In the genomic region with DNA sequence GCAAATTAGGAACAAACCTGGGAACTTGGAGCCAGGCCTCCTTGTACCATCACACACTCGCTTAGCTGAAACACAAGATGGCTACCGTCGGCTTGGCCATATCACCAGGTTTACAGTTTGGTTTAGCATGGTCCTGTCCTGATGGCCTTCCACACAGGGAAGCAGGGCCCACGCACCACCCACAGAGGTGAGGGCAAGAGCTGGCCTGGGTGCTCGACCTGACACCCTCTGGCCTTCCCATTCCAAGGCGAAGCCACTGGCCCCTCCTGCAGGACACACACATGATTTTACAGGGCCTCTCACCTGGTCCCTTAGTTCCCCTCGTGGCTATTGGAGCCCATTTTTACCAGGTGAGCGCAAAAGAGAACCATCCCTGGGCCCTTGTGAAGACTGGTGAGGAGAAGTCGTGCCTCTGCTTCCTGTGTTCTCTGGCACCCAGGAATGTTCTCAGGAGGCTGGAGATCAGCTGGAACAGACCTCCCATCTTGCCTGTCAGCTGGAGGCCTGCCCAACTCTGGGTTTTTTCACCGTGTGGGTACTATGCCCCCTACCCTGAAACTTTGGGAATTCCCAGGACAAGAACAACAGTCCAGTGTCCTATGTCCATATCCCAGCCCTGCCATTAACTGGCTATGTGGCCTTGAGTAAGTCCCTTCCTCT, we compare ENCODE assay signal across 18 cellular contexts. TPM values are rescaled to one million over a fixed set of nuclear protein-coding genes. Genes with fewer than 3 reads are reported as not detected.
DNase-seq lines count a peak whose midpoint lies in the region; ATAC-seq and TF ChIP-seq lines count a peak whose summit lies in the region.
"Had no signal": no experiment of that assay in that cellular context is flagged by ENCODE, and none has a peak within 500 bp of the region (broad histone marks: within the 10 kb centered on the region; RNA-seq: fewer than 3 reads in every experiment).

No MANE protein-coding gene starts in this region.

- H3K4me3 ChIP-seq in breast epithelium (no peak overlapping the region), tibial artery (no peak overlapping the region)

- no peaks in the 10 kb centered on the region for H3K27me3 Mint-ChIP-seq in MCF 10A (ENCODE audit: insufficient read depth, unreplicated experiment)
- H3K27me3 Mint-ChIP-seq in central memory CD8-positive, alpha-beta T cell, result no peaks in the 10 kb centered on the region
- H3K27me3 Mint-ChIP-seq in neural crest cell (ENCODE audit: low read depth), result no peaks in the 10 kb centered on the region
- H3K27me3 Mint-ChIP-seq: IgD-negative memory B cell had no signal

- no peak for TF ChIP-seq POLR2A in breast epithelium (IDR thresholded peaks at IDR 0.05)

- no peak for DNase-seq in MCF 10A (ENCODE audit: unreplicated experiment)
- no peak for DNase-seq in breast epithelium (ENCODE audit: low spot score in 2 of 2)
- no peak for DNase-seq in central memory CD8-positive, alpha-beta T cell (ENCODE audit: low spot score in 2 of 2)
- no peak for DNase-seq in neural crest cell (ENCODE audit: low read depth, low spot score)
- DNase-seq in tibial artery, result peak in 1 of 2 donors; percentile 67
- no peak for DNase-seq in stimulated activated CD4-positive, alpha-beta T cell treated with anti-CD3 and anti-CD28 coated beads, Interleukin-2, amount 100 ng/mL, for 48 hours
- DNase-seq in LoVo (ENCODE audit: low spot score), result no peak
- DNase-seq in hypothalamus (lab: John Stamatoyannopoulos, UW), result no peak
- DNase-seq: activated CD4-positive, alpha-beta T cell treated with anti-CD3 and anti-CD28 coated beads for 4 hours; activated T-cell treated with anti-CD3 and anti-CD28 coated beads, Interleukin-2, amount 50 U/mL, for 4 hours; amygdala; COR-L47; HCEC 1CT; NCI-H1092; stimulated activated CD4-positive, alpha-beta T cell treated with anti-CD3 and anti-CD28 coated beads, Interleukin-12 subunit alpha, Interleukin-12 subunit beta, amount 100 ng/mL, for 4 hours; T-helper 2 cell had no signal

- no peak overlapping the region for H3K4me3 Mint-ChIP-seq in MCF 10A (ENCODE audit: unreplicated experiment)
- no peak overlapping the region for H3K4me3 Mint-ChIP-seq in central memory CD8-positive, alpha-beta T cell
- no peak overlapping the region for H3K4me3 Mint-ChIP-seq in neural crest cell
- H3K4me3 Mint-ChIP-seq: activated T-cell treated with anti-CD3 and anti-CD28 coated beads, Interleukin-2, amount 50 U/mL, for 4 hours; IgD-negative memory B cell had no signal

- CTCF ChIA-PET in MCF 10A (lab: Yijun Ruan, JAX), result interaction anchor here (0.6 to 0.7 kb wide), 3 partner anchors 38 to 119 kb away, joined by 3 read pairs; no protein-coding TSS in a partner anchor

- no peaks in the 10 kb centered on the region for H3K36me3 ChIP-seq in breast epithelium
- H3K36me3 ChIP-seq in tibial artery, result peaks cover 0 to 4% (median 0%) of the 10 kb centered on the region in 3 donors
- H3K36me3 ChIP-seq: neutrophil had no signal

- H3K4me1 Mint-ChIP-seq in MCF 10A (ENCODE audit: insufficient read depth, unreplicated experiment) (peaks cover 19% of the 10 kb centered on the region), neural crest cell (peaks cover 35% of the 10 kb centered on the region)
- H3K4me1 Mint-ChIP-seq in central memory CD8-positive, alpha-beta T cell, result peaks cover 27% of the 10 kb centered on the region
- H3K4me1 Mint-ChIP-seq: IgD-negative memory B cell had no signal

- POLR2A ChIA-PET in MCF 10A (lab: Yijun Ruan, JAX), result interaction anchor here (0.5 to 4.4 kb wide), 9 partner anchors 10 to 154 kb away, joined by 3 to 32 read pairs (median 4); no protein-coding TSS in a partner anchor

- H3K9me3 ChIP-seq in breast epithelium (no peaks in the 10 kb centered on the region), tibial artery (no peaks in the 10 kb centered on the region)
- H3K9me3 ChIP-seq: neutrophil had no signal

- TF ChIP-seq CTCF in MCF 10A (IDR thresholded peaks at IDR 0.05; ENCODE audit: unreplicated experiment) (no peak), breast epithelium (IDR thresholded peaks at IDR 0.05) (no peak), neural crest cell (conservative IDR thresholded peaks at IDR 0.05) (no peak), tibial artery (IDR thresholded peaks at IDR 0.05) (no peak)

- no TSS peak for BruUV-seq in MCF 10A (replicated peaks; lab: Mats Ljungman, UMichigan)

- H3K4me1 ChIP-seq in breast epithelium, result peaks cover 0 to 5% of the 10 kb centered on the region in 2 donors
- peaks cover 0 to 88% (median 71%) of the 10 kb centered on the region in 4 donors for H3K4me1 ChIP-seq in tibial artery

- no peaks in the 10 kb centered on the region for H3K36me3 Mint-ChIP-seq in MCF 10A (ENCODE audit: insufficient read depth, unreplicated experiment)
- H3K36me3 Mint-ChIP-seq in central memory CD8-positive, alpha-beta T cell (ENCODE audit: insufficient read depth), result peaks cover 2% of the 10 kb centered on the region
- H3K36me3 Mint-ChIP-seq in neural crest cell (ENCODE audit: low read depth), result no peaks in the 10 kb centered on the region

- H3K27ac ChIP-seq in breast epithelium (peak overlapping the region in 1 of 2 donors; percentile 65), tibial artery (peak overlapping the region; percentile 83 to 84)
- H3K27ac ChIP-seq: neutrophil had no signal

- H3K27ac Mint-ChIP-seq in MCF 10A (ENCODE audit: low read depth, unreplicated experiment) (peak overlapping the region; percentile 86), neural crest cell (ENCODE audit: unreplicated experiment) (peak overlapping the region; percentile 86)
- H3K27ac Mint-ChIP-seq in central memory CD8-positive, alpha-beta T cell (ENCODE audit: low read depth), result peak overlapping the region; percentile 83

- H3K9me3 Mint-ChIP-seq in MCF 10A (ENCODE audit: unreplicated experiment) (no peaks in the 10 kb centered on the region), neural crest cell (no peaks in the 10 kb centered on the region)
- H3K9me3 Mint-ChIP-seq in central memory CD8-positive, alpha-beta T cell, result no peaks in the 10 kb centered on the region
- H3K9me3 Mint-ChIP-seq: activated T-cell treated with anti-CD3 and anti-CD28 coated beads, Interleukin-2, amount 50 U/mL, for 4 hours; IgD-negative memory B cell had no signal

- intact Hi-C loops in MCF 10A (cut with micrococcal nuclease) (loop anchor here (5.0 kb wide), 1 partner anchor 637 kb away; no protein-coding TSS in a partner anchor), breast epithelium (cut with DNase I; ENCODE audit: low total_unique reads) (no loop called here), tibial artery (cut with DNase I; ENCODE audit: low total_unique reads) (loop anchor here (5.0 kb wide), 1 partner anchor 53 kb away; the partner anchor contains the start of gene FOSL2)

- H3K27me3 ChIP-seq in breast epithelium (no peaks in the 10 kb centered on the region), tibial artery (no peaks in the 10 kb centered on the region)
- H3K27me3 ChIP-seq: neutrophil had no signal

- ATAC-seq in central memory CD8-positive, alpha-beta T cell (replicated peaks; ENCODE audit: extremely low read depth, poor library complexity, severe bottlenecking), result no peak
- ATAC-seq: activated T-cell treated with anti-CD3 and anti-CD28 coated beads, Interleukin-2, amount 50 U/mL, for 4 hours had no signal

RNA-seq across cellular contexts. Expression of gene FOSL2, which starts 53.0 kb away (rescaled TPM):
- total RNA-seq in MCF 10A (2022) (122 and 141 TPM in 2 replicates), breast epithelium (100 to 1,000 TPM; 106 to 116 (median 116) TPM), neural crest cell (2.2 and 2.9 TPM in 2 replicates)

Comparison
In these comparisons a context has a peak if more than half of its experiments do, and no peak if none do; other contexts are left out.
1. RNA of gene FOSL2, which starts 53.0 kb away (total RNA-seq): 122 to 141 TPM in MCF 10A and 106 to 116 TPM in breast epithelium; 2.2 to 2.9 TPM in neural crest cell; every median in the first group is over 10 times any median in the second.
2. Peak in every context shown above with its lines, with median percentiles within 50 percentile points of each other: H3K27ac Mint-ChIP-seq.